ENCODE assay signal across 22 cellular contexts in genomic region chr16:88507231-88507743, GRCh38. TPM values are rescaled to one million over a fixed set of nuclear protein-coding genes. Genes with fewer than 3 reads are reported as not detected.
DNase-seq lines count a peak whose midpoint lies in the region; ATAC-seq, FAIRE-seq and TF ChIP-seq lines count a peak whose summit lies in the region.
"Had no signal": no experiment of that assay in that cellular context is flagged by ENCODE, and none has a peak within 500 bp of the region (broad histone marks: within the 10 kb centered on the region; RNA-seq: fewer than 3 reads in every experiment).

No MANE protein-coding gene starts in this region.

- H3K27me3 ChIP-seq in MG63: no peaks in the 10 kb centered on the region
- no peaks in the 10 kb centered on the region for H3K27me3 ChIP-seq in body of pancreas
- H3K27me3 ChIP-seq in hepatocyte: no peaks in the 10 kb centered on the region

- no peak overlapping the region for H3K4me3 Mint-ChIP-seq in stimulated activated naive CD8-positive, alpha-beta T cell treated with anti-CD3 and anti-CD28 coated beads, Interleukin-15, amount 100 ng/mL, for 72 hours
- H3K4me3 Mint-ChIP-seq: CD4-positive, alpha-beta T cell had no signal

- TF ChIP-seq RAD21 in A549 (conservative IDR thresholded peaks at IDR 0.05 in 1 of 2, IDR thresholded peaks at IDR 0.05 in 1 of 2): no peak

- intact Hi-C loops in body of pancreas (cut with DNase I): no loop called here

- H3K4me1 Mint-ChIP-seq in stimulated activated naive CD8-positive, alpha-beta T cell treated with anti-CD3 and anti-CD28 coated beads, Interleukin-15, amount 100 ng/mL, for 72 hours: peaks cover 25% of the 10 kb centered on the region

- H3K27ac ChIP-seq in A549 (no peak overlapping the region), body of pancreas (peak overlapping the region; percentile 89 to 92 (median 90)), hepatocyte (peak overlapping the region; percentile 96), coronary artery (no peak overlapping the region)
- H3K27ac ChIP-seq: PC-9 had no signal

- no peaks in the 10 kb centered on the region for H3K9me2 ChIP-seq in hepatocyte (replicated peaks; ENCODE audit: insufficient read depth)
- H3K9me2 ChIP-seq: SK-N-SH had no signal

- no peak overlapping the region for H3K27ac Mint-ChIP-seq in stimulated activated naive CD8-positive, alpha-beta T cell treated with anti-CD3 and anti-CD28 coated beads, Interleukin-15, amount 100 ng/mL, for 72 hours
- H3K27ac Mint-ChIP-seq: CD4-positive, alpha-beta T cell had no signal

- WGBS in A549 (ENCODE audit: missing lambda C conversion rate): 94% methylated on average over 2 of the region's 9 CpGs
- WGBS in body of pancreas, 2 donors: 93 to 100% methylated on average over 3 to 9 of the region's 9 CpGs
- WGBS in hepatocyte (ENCODE audit: low lambda C conversion rate, missing lambda C conversion rate): 91% methylated on average over 9 of the region's 9 CpGs

- no peaks in the 10 kb centered on the region for H3K27me3 Mint-ChIP-seq in stimulated activated naive CD8-positive, alpha-beta T cell treated with anti-CD3 and anti-CD28 coated beads, Interleukin-15, amount 100 ng/mL, for 72 hours
- H3K27me3 Mint-ChIP-seq: CD4-positive, alpha-beta T cell had no signal

- no peak for FAIRE-seq in A549 (lab: Jason Lieb, UNC)
- FAIRE-seq in GM12891 (lab: Jason Lieb, UNC): no peak
- FAIRE-seq: H1 had no signal

- CTCF ChIA-PET in A549 (lab: Yijun Ruan, JAX): no interaction called here

- TF ChIP-seq POLR2A in A549 (IDR thresholded peaks at IDR 0.05; ENCODE audit: low read length) (no peak), body of pancreas (IDR thresholded peaks at IDR 0.05) (no peak), GM12891 (IDR thresholded peaks at IDR 0.05; ENCODE audit: low read depth, low read length) (no peak)

- peaks cover 9% of the 10 kb centered on the region; the same call in 2 of the 3 replicates for H3K4me1 ChIP-seq in A549
- peaks cover 96% of the 10 kb centered on the region for H3K4me1 ChIP-seq in body of pancreas
- peaks cover 45% of the 10 kb centered on the region for H3K4me1 ChIP-seq in hepatocyte (ENCODE audit: insufficient read depth)

- peak; percentile 31 to 35 for DNase-seq in A549 (ENCODE audit: low read depth in 1 of 2, low spot score in 1 of 2)
- peak; percentile 30 for DNase-seq in MG63
- DNase-seq in body of pancreas: peak in 1 of 4 donors; percentile 70
- no peak for DNase-seq in hepatocyte (ENCODE audit: low spot score)
- DNase-seq in coronary artery (ENCODE audit: low spot score): no peak
- DNase-seq in DMS53 treated with DMSO at 0.1 percent for 48 hours (lab: John Stamatoyannopoulos, UW; ENCODE audit: unreplicated experiment): no peak
- DNase-seq in stimulated activated naive CD8-positive, alpha-beta T cell treated with anti-CD3 and anti-CD28 coated beads, Interleukin-15, amount 100 ng/mL, for 72 hours: no peak
- DNase-seq in GM12891 (ENCODE audit: insufficient read length, low spot score): no peak
- DNase-seq: AML-193; Calu3; CD4-positive, alpha-beta T cell; DMS53; KG1; NCI-H1092; NCI-H146; NCI-H2081; NCI-H510A; NCI-H774; PC-9; SHP77 had no signal

- H3K4me2 ChIP-seq in A549: no peak overlapping the region
- H3K4me2 ChIP-seq in hepatocyte: no peak overlapping the region
- H3K4me2 ChIP-seq: PC-9, SK-N-SH had no signal

- no peak for TF ChIP-seq EP300 in A549 (IDR thresholded peaks at IDR 0.05)

- no peaks in the 10 kb centered on the region for H3K9me3 Mint-ChIP-seq in stimulated activated naive CD8-positive, alpha-beta T cell treated with anti-CD3 and anti-CD28 coated beads, Interleukin-15, amount 100 ng/mL, for 72 hours
- H3K9me3 Mint-ChIP-seq: CD4-positive, alpha-beta T cell had no signal

- no peak overlapping the region for H2AFZ ChIP-seq in hepatocyte
- H2AFZ ChIP-seq: PC-9 had no signal

- H3K36me3 ChIP-seq in MG63 (no peaks in the 10 kb centered on the region), body of pancreas (replicated peaks in 1 of 2; ENCODE audit: insufficient read depth in 1 of 2, low read depth in 2 of 2) (no peaks in the 10 kb centered on the region), hepatocyte (replicated peaks; ENCODE audit: insufficient read depth, low read depth) (no peaks in the 10 kb centered on the region)

- POLR2A ChIA-PET in A549 (lab: Yijun Ruan, JAX): no interaction called here

- TF ChIP-seq CTCF in A549 (IDR thresholded peaks at IDR 0.05) (no peak), body of pancreas (IDR thresholded peaks at IDR 0.05) (no peak), hepatocyte (IDR thresholded peaks at IDR 0.05; ENCODE audit: poor library complexity) (no peak), coronary artery (IDR thresholded peaks at IDR 0.05) (no peak)

- no peaks in the 10 kb centered on the region for H4K20me1 ChIP-seq in hepatocyte (ENCODE audit: insufficient read depth, poor library complexity, severe bottlenecking)

- H3K9me3 ChIP-seq in A549 (no peaks in the 10 kb centered on the region), MG63 (no peaks in the 10 kb centered on the region), body of pancreas (no peaks in the 10 kb centered on the region), hepatocyte (ENCODE audit: low read depth) (no peaks in the 10 kb centered on the region)
- H3K9me3 ChIP-seq: SK-N-SH had no signal

- 0 out of 6 replicates have a peak, but pooled peaks of 1 of the 2 experiments have one; percentile 13 for ATAC-seq in A549
- ATAC-seq in body of pancreas: no peak
- ATAC-seq in stimulated activated naive CD8-positive, alpha-beta T cell treated with anti-CD3 and anti-CD28 coated beads, Interleukin-15, amount 100 ng/mL, for 72 hours: no peak

- H3K4me3 ChIP-seq in A549 (no peak overlapping the region), MG63 (no peak overlapping the region), body of pancreas (no peak overlapping the region), hepatocyte (no peak overlapping the region), coronary artery (no peak overlapping the region)
- H3K4me3 ChIP-seq: PC-9 had no signal

- H3K79me2 ChIP-seq in hepatocyte: peaks cover 18% of the 10 kb centered on the region

TF ChIP-seq in A549, 52 proteins besides CTCF, POLR2A, EP300 and RAD21 (continues in another document):
- TF ChIP-seq EHMT2 (IDR thresholded peaks at IDR 0.05; ENCODE audit: low read depth) (no peak), NPAS2 (CRISPR knock-in tag; IDR thresholded peaks at IDR 0.05; ENCODE audit: borderline replicate concordance) (no peak), SREBF2 (IDR thresholded peaks at IDR 0.05) (no peak), BCL3 (IDR thresholded peaks at IDR 0.05) (no peak), MAFK (IDR thresholded peaks at IDR 0.05; ENCODE audit: partially characterized antibody) (no peak)

TF ChIP-seq in GM12891, 5 proteins besides CTCF, POLR2A, EP300 and RAD21:
- TF ChIP-seq TAF1 (IDR thresholded peaks at IDR 0.05; ENCODE audit: low read depth, low read length): no peak
- no peak for TF ChIP-seq POU2F2 (IDR thresholded peaks at IDR 0.05; ENCODE audit: low read depth, low read length)
- no peak for TF ChIP-seq SPI1 (IDR thresholded peaks at IDR 0.05; ENCODE audit: low read depth, low read length)
- no peak for TF ChIP-seq PAX5 (IDR thresholded peaks at IDR 0.05; ENCODE audit: insufficient read depth, low read length, severe bottlenecking)
- TF ChIP-seq POLR2AphosphoS5 (IDR thresholded peaks at IDR 0.05; ENCODE audit: low read depth, low read length): no peak

RNA-seq across cellular contexts. Expression of gene ZFPM1, which starts 54.2 kb away (rescaled TPM):
- polyA plus RNA-seq in A549 (2011; rRNA removed) (0.28 and 0.36 TPM in 2 replicates), A549 (2017; fragmentation: RNase III; extraction: RNeasy Plus Mini Kit Qiagen cat#74134 plus additional on column Dnase treatment) (2.1 to 2.8 TPM (median 2.5 TPM) in 3 replicates), hepatocyte (8.3 and 11.9 TPM in 2 replicates)
- 2.0 and 2.9 TPM in 2 replicates for polyA plus RNA-seq in A549 (2012; cell fraction: cytosol; rRNA removed)
- polyA plus RNA-seq in A549 (2012; cell fraction: nucleus; rRNA removed): 3.9 and 6.5 TPM in 2 replicates
- 0.68 and 0.79 TPM in 2 replicates for polyA minus RNA-seq in A549 (2011; rRNA and poly(A)+ RNA removed)
- total RNA-seq in MG63 (2014; rRNA removed; shearing (Covaris generic); ENCODE audit: low replicate concordance): 0.33 TPM in 1 of 2 replicates, not detected in the other
- total RNA-seq in body of pancreas (10 to 100 TPM; 10.9 to 11.4 TPM), hepatocyte (3.1 and 4.1 TPM in 2 replicates)
- 0.87 TPM for polyA plus RNA-seq in GM12891 (2012; ENCODE audit: low read depth, missing spikeins)

Comparison
In these comparisons a context has a peak if more than half of its experiments do, and no peak if none do; other contexts are left out.
1. DNase-seq: peak in A549 (2 of 2) and MG63 (single experiment); none in hepatocyte (single experiment), coronary artery (single experiment), DMS53 treated with DMSO at 0.1 percent for 48 hours (single experiment), stimulated activated naive CD8-positive, alpha-beta T cell treated with anti-CD3 and anti-CD28 coated beads, Interleukin-15, amount 100 ng/mL, for 72 hours (0 of 2) and GM12891 (single experiment).
2. H3K27ac ChIP-seq: peak in body of pancreas (4 of 4) and hepatocyte (single experiment); none in A549 (0 of 2) and coronary artery (0 of 2).